ENCODE assay signal across 1 cellular context in genomic region chr14:104678346-104678745, GRCh38.
TF ChIP-seq lines count a peak whose summit lies in the region.

No MANE protein-coding gene starts in this region.

TF ChIP-seq in GM23338, 12 proteins besides CTCF, POLR2A, EP300 and RAD21 (continued from another document):
- TF ChIP-seq ETS1 (IDR thresholded peaks at IDR 0.05) (no peak), ZNF331 (CRISPR knock-in tag; IDR thresholded peaks at IDR 0.05; ENCODE audit: low read depth) (no peak), REST (IDR thresholded peaks at IDR 0.05; ENCODE audit: unreplicated experiment) (no peak), JUNB (IDR thresholded peaks at IDR 0.05; ENCODE audit: unreplicated experiment) (no peak), STAT1 (IDR thresholded peaks at IDR 0.05; ENCODE audit: unreplicated experiment) (no peak), EZH2phosphoT487 (IDR thresholded peaks at IDR 0.05; ENCODE audit: unreplicated experiment) (no peak), ZNF114 (CRISPR knock-in tag; IDR thresholded peaks at IDR 0.05) (no peak), NANOG (IDR thresholded peaks at IDR 0.05; ENCODE audit: borderline replicate concordance) (no peak), POLR2AphosphoS5 (IDR thresholded peaks at IDR 0.05; ENCODE audit: low read depth) (no peak)
